ENCODE assay signal across 28 cellular contexts in genomic region chr7:54242776-54243175, GRCh38.
"Had no signal": no experiment of that assay in that cellular context is flagged by ENCODE, and none has a peak within 500 bp of the region (broad histone marks: within the 10 kb centered on the region; RNA-seq: fewer than 3 reads in every experiment).

No MANE protein-coding gene starts in this region.

- FAIRE-seq: keratinocyte had no signal

- H3K27ac ChIP-seq: left lung, lower lobe of right lung, neural progenitor cell, neutrophil, parathyroid adenoma, psoas muscle, right atrium auricular region, right lobe of liver, tibial nerve, uterus had no signal

- H3K4me3 ChIP-seq: left lung, lower lobe of right lung, neural progenitor cell, psoas muscle, right atrium auricular region, right lobe of liver, smooth muscle cell, tibial nerve, uterus had no signal

- ATAC-seq: left colon; left lung; lower lobe of right lung; natural killer cell; psoas muscle; right lobe of liver; stimulated activated memory B cell treated with anti-CD40 and anti-IgM and Interleukin-4, amounts not matched to agents 10 μg/mL and 1 μg/mL and 100 μg/mL, for 72 hours; stimulated activated naive CD8-positive, alpha-beta T cell treated with anti-CD3 and anti-CD28 coated beads, Interleukin-15, amount 100 ng/mL, for 72 hours had no signal

- DNase-seq: hippocampal formation; kidney glomerular epithelial cell; left colon; left lung; lower lobe of right lung; mesendoderm; naive B cell; natural killer cell; nephron progenitor cell; occipital lobe; psoas muscle; right lobe of liver; stimulated activated CD4-positive, alpha-beta T cell treated with anti-CD3 and anti-CD28 coated beads, Interleukin-1b, Interleukin-23, amount 100 ng/mL, for 48 hours; stimulated activated CD4-positive, alpha-beta T cell treated with anti-CD3 and anti-CD28 coated beads, Interleukin-2, amount 100 ng/mL, for 48 hours; stimulated activated CD4-positive, alpha-beta T cell treated with anti-CD3 and anti-CD28 coated beads, Interleukin-4, amount 100 ng/mL, for 4 hours; stimulated activated CD8-positive, alpha-beta memory T cell treated with anti-CD3 and anti-CD28 coated beads, Interleukin-4, amount 100 ng/mL, for 48 hours; stimulated activated naive CD4-positive, alpha-beta T cell treated with Interleukin-2 at 50 U/mL for 16 hours; stimulated activated naive CD8-positive, alpha-beta T cell treated with anti-CD3 and anti-CD28 coated beads, Interleukin-15, amount 100 ng/mL, for 72 hours; substantia nigra; uterus had no signal
